In the genomic region with DNA sequence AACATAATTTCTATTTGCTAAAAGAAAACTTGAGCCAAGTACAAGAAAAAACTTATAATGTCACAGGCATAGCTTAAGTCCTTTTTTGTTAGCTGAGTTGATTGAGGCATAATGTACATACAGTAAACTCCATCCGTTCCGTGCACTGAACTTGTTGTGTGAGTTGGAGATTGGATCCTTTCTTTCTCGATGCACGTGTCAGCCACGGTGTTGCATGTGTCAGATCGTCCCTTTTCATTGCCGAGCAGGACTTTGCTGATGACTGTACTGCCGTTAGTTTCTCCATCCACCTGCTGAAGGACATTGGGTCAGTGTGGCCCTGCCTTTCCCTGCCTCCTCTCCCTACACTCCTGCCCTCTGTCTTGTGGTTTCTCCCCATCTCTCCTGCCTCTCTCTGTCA, we compare ENCODE assay signal across 2 cellular contexts.
A peak's percentile ranks its signal among the peaks of the same experiment; 100 is the strongest.
TF ChIP-seq lines count a peak whose summit lies in the region.

No MANE protein-coding gene starts in this region.

TF ChIP-seq in K562, 482 proteins besides CTCF, POLR2A, EP300 and RAD21 (continues in another document):
- TF ChIP-seq MTA1 (IDR thresholded peaks at IDR 0.05; ENCODE audit: borderline replicate concordance) (no peak), CBX3 (IDR thresholded peaks at IDR 0.05; ENCODE audit: borderline replicate concordance in 1 of 2, low read length in 2 of 2) (no peak)
- TF ChIP-seq, protein P1, sequence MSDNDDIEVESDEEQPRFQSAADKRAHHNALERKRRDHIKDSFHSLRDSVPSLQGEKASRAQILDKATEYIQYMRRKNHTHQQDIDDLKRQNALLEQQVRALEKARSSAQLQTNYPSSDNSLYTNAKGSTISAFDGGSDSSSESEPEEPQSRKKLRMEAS (CRISPR knock-in tag; IDR thresholded peaks at IDR 0.05) = peak; percentile 68
- TF ChIP-seq, protein P2, sequence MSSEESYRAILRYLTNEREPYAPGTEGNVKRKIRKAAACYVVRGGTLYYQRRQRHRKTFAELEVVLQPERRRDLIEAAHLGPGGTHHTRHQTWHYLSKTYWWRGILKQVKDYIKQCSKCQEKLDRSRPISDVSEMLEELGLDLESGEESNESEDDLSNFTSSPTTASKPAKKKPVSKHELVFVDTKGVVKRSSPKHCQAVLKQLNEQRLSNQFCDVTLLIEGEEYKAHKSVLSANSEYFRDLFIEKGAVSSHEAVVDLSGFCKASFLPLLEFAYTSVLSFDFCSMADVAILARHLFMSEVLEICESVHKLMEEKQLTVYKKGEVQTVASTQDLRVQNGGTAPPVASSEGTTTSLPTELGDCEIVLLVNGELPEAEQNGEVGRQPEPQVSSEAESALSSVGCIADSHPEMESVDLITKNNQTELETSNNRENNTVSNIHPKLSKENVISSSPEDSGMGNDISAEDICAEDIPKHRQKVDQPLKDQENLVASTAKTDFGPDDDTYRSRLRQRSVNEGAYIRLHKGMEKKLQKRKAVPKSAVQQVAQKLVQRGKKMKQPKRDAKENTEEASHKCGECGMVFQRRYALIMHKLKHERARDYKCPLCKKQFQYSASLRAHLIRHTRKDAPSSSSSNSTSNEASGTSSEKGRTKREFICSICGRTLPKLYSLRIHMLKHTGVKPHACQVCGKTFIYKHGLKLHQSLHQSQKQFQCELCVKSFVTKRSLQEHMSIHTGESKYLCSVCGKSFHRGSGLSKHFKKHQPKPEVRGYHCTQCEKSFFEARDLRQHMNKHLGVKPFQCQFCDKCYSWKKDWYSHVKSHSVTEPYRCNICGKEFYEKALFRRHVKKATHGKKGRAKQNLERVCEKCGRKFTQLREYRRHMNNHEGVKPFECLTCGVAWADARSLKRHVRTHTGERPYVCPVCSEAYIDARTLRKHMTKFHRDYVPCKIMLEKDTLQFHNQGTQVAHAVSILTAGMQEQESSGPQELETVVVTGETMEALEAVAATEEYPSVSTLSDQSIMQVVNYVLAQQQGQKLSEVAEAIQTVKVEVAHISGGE (CRISPR knock-in tag; IDR thresholded peaks at IDR 0.05) = no peak
- TF ChIP-seq, protein P3, sequence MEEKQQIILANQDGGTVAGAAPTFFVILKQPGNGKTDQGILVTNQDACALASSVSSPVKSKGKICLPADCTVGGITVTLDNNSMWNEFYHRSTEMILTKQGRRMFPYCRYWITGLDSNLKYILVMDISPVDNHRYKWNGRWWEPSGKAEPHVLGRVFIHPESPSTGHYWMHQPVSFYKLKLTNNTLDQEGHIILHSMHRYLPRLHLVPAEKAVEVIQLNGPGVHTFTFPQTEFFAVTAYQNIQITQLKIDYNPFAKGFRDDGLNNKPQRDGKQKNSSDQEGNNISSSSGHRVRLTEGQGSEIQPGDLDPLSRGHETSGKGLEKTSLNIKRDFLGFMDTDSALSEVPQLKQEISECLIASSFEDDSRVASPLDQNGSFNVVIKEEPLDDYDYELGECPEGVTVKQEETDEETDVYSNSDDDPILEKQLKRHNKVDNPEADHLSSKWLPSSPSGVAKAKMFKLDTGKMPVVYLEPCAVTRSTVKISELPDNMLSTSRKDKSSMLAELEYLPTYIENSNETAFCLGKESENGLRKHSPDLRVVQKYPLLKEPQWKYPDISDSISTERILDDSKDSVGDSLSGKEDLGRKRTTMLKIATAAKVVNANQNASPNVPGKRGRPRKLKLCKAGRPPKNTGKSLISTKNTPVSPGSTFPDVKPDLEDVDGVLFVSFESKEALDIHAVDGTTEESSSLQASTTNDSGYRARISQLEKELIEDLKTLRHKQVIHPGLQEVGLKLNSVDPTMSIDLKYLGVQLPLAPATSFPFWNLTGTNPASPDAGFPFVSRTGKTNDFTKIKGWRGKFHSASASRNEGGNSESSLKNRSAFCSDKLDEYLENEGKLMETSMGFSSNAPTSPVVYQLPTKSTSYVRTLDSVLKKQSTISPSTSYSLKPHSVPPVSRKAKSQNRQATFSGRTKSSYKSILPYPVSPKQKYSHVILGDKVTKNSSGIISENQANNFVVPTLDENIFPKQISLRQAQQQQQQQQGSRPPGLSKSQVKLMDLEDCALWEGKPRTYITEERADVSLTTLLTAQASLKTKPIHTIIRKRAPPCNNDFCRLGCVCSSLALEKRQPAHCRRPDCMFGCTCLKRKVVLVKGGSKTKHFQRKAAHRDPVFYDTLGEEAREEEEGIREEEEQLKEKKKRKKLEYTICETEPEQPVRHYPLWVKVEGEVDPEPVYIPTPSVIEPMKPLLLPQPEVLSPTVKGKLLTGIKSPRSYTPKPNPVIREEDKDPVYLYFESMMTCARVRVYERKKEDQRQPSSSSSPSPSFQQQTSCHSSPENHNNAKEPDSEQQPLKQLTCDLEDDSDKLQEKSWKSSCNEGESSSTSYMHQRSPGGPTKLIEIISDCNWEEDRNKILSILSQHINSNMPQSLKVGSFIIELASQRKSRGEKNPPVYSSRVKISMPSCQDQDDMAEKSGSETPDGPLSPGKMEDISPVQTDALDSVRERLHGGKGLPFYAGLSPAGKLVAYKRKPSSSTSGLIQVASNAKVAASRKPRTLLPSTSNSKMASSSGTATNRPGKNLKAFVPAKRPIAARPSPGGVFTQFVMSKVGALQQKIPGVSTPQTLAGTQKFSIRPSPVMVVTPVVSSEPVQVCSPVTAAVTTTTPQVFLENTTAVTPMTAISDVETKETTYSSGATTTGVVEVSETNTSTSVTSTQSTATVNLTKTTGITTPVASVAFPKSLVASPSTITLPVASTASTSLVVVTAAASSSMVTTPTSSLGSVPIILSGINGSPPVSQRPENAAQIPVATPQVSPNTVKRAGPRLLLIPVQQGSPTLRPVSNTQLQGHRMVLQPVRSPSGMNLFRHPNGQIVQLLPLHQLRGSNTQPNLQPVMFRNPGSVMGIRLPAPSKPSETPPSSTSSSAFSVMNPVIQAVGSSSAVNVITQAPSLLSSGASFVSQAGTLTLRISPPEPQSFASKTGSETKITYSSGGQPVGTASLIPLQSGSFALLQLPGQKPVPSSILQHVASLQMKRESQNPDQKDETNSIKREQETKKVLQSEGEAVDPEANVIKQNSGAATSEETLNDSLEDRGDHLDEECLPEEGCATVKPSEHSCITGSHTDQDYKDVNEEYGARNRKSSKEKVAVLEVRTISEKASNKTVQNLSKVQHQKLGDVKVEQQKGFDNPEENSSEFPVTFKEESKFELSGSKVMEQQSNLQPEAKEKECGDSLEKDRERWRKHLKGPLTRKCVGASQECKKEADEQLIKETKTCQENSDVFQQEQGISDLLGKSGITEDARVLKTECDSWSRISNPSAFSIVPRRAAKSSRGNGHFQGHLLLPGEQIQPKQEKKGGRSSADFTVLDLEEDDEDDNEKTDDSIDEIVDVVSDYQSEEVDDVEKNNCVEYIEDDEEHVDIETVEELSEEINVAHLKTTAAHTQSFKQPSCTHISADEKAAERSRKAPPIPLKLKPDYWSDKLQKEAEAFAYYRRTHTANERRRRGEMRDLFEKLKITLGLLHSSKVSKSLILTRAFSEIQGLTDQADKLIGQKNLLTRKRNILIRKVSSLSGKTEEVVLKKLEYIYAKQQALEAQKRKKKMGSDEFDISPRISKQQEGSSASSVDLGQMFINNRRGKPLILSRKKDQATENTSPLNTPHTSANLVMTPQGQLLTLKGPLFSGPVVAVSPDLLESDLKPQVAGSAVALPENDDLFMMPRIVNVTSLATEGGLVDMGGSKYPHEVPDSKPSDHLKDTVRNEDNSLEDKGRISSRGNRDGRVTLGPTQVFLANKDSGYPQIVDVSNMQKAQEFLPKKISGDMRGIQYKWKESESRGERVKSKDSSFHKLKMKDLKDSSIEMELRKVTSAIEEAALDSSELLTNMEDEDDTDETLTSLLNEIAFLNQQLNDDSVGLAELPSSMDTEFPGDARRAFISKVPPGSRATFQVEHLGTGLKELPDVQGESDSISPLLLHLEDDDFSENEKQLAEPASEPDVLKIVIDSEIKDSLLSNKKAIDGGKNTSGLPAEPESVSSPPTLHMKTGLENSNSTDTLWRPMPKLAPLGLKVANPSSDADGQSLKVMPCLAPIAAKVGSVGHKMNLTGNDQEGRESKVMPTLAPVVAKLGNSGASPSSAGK (IDR thresholded peaks at IDR 0.05) = peak; percentile 52

TF ChIP-seq in GM12891, 5 proteins besides CTCF, POLR2A, EP300 and RAD21:
- no peak for TF ChIP-seq TAF1 (IDR thresholded peaks at IDR 0.05; ENCODE audit: low read depth, low read length)
- no peak for TF ChIP-seq PAX5 (IDR thresholded peaks at IDR 0.05; ENCODE audit: insufficient read depth, low read length, severe bottlenecking)
- TF ChIP-seq SPI1 (IDR thresholded peaks at IDR 0.05; ENCODE audit: low read depth, low read length) = no peak
- no peak for TF ChIP-seq POLR2AphosphoS5 (IDR thresholded peaks at IDR 0.05; ENCODE audit: low read depth, low read length)
- TF ChIP-seq POU2F2 (IDR thresholded peaks at IDR 0.05; ENCODE audit: low read depth, low read length) = no peak
TF ChIP-seq in GM12891: peak in this region for 0.
